ENCODE assay signal across 15 cellular contexts in the genomic region with DNA sequence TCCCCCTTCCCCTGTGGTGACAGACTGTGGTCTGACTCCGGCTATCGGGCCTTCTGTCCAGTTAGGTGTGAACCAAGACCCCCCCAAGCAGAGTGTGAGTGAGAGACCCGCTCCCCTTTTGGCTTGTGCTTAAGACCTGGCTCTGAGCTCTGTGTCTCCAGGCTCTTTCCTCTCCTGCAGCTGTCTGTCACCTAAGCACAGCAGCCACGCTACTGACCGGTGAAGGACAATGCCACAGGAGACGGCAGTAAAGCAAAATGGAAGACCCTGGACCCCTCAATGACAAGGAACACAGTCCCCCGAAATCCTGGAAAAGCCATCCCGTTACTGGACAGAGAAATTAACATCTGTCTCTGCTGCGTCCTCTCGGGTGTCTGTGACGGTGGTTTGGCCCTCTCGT. TPM values are rescaled to one million over a fixed set of nuclear protein-coding genes. Genes with fewer than 3 reads are reported as not detected.
DNase-seq lines count a peak whose midpoint lies in the region; ATAC-seq and TF ChIP-seq lines count a peak whose summit lies in the region.
"Had no signal": no experiment of that assay in that cellular context is flagged by ENCODE, and none has a peak within 500 bp of the region (broad histone marks: within the 10 kb centered on the region; RNA-seq: fewer than 3 reads in every experiment).

No MANE protein-coding gene starts in this region.

- peaks cover 29% of the 10 kb centered on the region for H3K36me3 Mint-ChIP-seq in activated CD4-positive, alpha-beta T cell treated with anti-CD3 and anti-CD28 coated beads for 36 hours (ENCODE audit: low read depth)
- H3K36me3 Mint-ChIP-seq in chondrocyte (ENCODE audit: low read depth) = no peaks in the 10 kb centered on the region
- H3K36me3 Mint-ChIP-seq in osteocyte (ENCODE audit: unreplicated experiment) = no peaks in the 10 kb centered on the region
- H3K36me3 Mint-ChIP-seq: naive thymus-derived CD8-positive, alpha-beta T cell had no signal

- peak overlapping the region; percentile 85 for H3K4me2 ChIP-seq in KMS-11

- H3K4me3 Mint-ChIP-seq in activated CD4-positive, alpha-beta T cell treated with anti-CD3 and anti-CD28 coated beads for 36 hours = peak overlapping the region; percentile 53
- no peak overlapping the region for H3K4me3 Mint-ChIP-seq in chondrocyte (ENCODE audit: unreplicated experiment)
- H3K4me3 Mint-ChIP-seq in osteocyte (ENCODE audit: unreplicated experiment) = no peak overlapping the region
- H3K4me3 Mint-ChIP-seq: naive thymus-derived CD8-positive, alpha-beta T cell had no signal

- H3K4me3 ChIP-seq in KMS-11 (IDR thresholded peaks at IDR 0.05; ENCODE audit: insufficient read depth, low read depth, low read length) = no peak overlapping the region

- DNase-seq in activated CD4-positive, alpha-beta T cell treated with anti-CD3 and anti-CD28 coated beads for 36 hours = no peak
- DNase-seq in activated CD4-positive, alpha-beta T cell treated with anti-CD3 and anti-CD28 coated beads for 1 hour = no peak
- no peak for DNase-seq in chondrocyte (ENCODE audit: low spot score)
- DNase-seq in osteocyte (ENCODE audit: extremely low spot score, unreplicated experiment) = no peak
- DNase-seq in SKM-1 treated with dmso at 0.1 percent for 144 hours (lab: John Stamatoyannopoulos, UW; ENCODE audit: unreplicated experiment) = no peak
- DNase-seq: brain microvascular endothelial cell; Caco-2; Kasumi-1; naive thymus-derived CD8-positive, alpha-beta T cell; NCI-H146; NCI-H526 treated with DMSO at 0.1 percent for 48 hours had no signal

- no peak for ATAC-seq in activated CD4-positive, alpha-beta T cell treated with anti-CD3 and anti-CD28 coated beads for 36 hours
- ATAC-seq in HG02840 (IDR thresholded peaks at IDR 0.05; ENCODE audit: low FRiP score, unreplicated experiment) (no peak), HG03432 (IDR thresholded peaks at IDR 0.05; ENCODE audit: unreplicated experiment) (no peak)
- ATAC-seq: naive thymus-derived CD8-positive, alpha-beta T cell had no signal

- H3K79me2 ChIP-seq in KMS-11 (ENCODE audit: insufficient read depth, low read depth) = peaks cover 85% of the 10 kb centered on the region

- H3K9ac ChIP-seq in KMS-11 = peak overlapping the region; percentile 84

- peak overlapping the region; percentile 94 for H3K27ac Mint-ChIP-seq in activated CD4-positive, alpha-beta T cell treated with anti-CD3 and anti-CD28 coated beads for 36 hours
- H3K27ac Mint-ChIP-seq in chondrocyte (ENCODE audit: unreplicated experiment) (peak overlapping the region; percentile 96), osteocyte (ENCODE audit: unreplicated experiment) (peak overlapping the region; percentile 88)

- no peaks in the 10 kb centered on the region; the same call in 1 of the 2 replicates for H3K36me3 ChIP-seq in KMS-11 (ENCODE audit: insufficient read depth)
- H3K36me3 ChIP-seq: brain microvascular endothelial cell had no signal

- POLR2A ChIA-PET in activated CD4-positive, alpha-beta T cell treated with anti-CD3 and anti-CD28 coated beads for 36 hours (lab: Charles Lee) = no interaction called here

- no peaks in the 10 kb centered on the region for H3K9me3 Mint-ChIP-seq in activated CD4-positive, alpha-beta T cell treated with anti-CD3 and anti-CD28 coated beads for 36 hours (ENCODE audit: low read depth)
- H3K9me3 Mint-ChIP-seq in chondrocyte (ENCODE audit: low read depth) = no peaks in the 10 kb centered on the region
- no peaks in the 10 kb centered on the region for H3K9me3 Mint-ChIP-seq in osteocyte (ENCODE audit: unreplicated experiment)
- H3K9me3 Mint-ChIP-seq: naive thymus-derived CD8-positive, alpha-beta T cell had no signal

- H3K27me3 ChIP-seq in KMS-11 (ENCODE audit: insufficient read depth, low read depth) = no peaks in the 10 kb centered on the region
- H3K27me3 ChIP-seq: brain microvascular endothelial cell had no signal

- intact Hi-C loops in activated CD4-positive, alpha-beta T cell treated with anti-CD3 and anti-CD28 coated beads for 36 hours (cut with DNase I, micrococcal nuclease) = loop anchor here in 1 of 2 experiments (2.0 kb wide), 2 partner anchors 71 to 601 kb away; no protein-coding TSS in a partner anchor

- no peak for TF ChIP-seq CTCF in KMS-11 (conservative IDR thresholded peaks at IDR 0.05; ENCODE audit: low read depth, low read length)
- TF ChIP-seq CTCF in chondrocyte (IDR thresholded peaks at IDR 0.05) = no peak
- no peak for TF ChIP-seq CTCF in osteocyte (IDR thresholded peaks at IDR 0.05)

- H3K4me1 Mint-ChIP-seq in activated CD4-positive, alpha-beta T cell treated with anti-CD3 and anti-CD28 coated beads for 36 hours = peaks cover 87% of the 10 kb centered on the region
- H3K4me1 Mint-ChIP-seq in chondrocyte (ENCODE audit: low read depth) = peaks cover 64% of the 10 kb centered on the region
- H3K4me1 Mint-ChIP-seq in osteocyte (ENCODE audit: unreplicated experiment) = peaks cover 71% of the 10 kb centered on the region

- H2AFZ ChIP-seq in KMS-11 (ENCODE audit: low read depth) = no peak overlapping the region

- peaks cover 91% of the 10 kb centered on the region for H3K4me1 ChIP-seq in KMS-11 (ENCODE audit: low read depth, poor library complexity, severe bottlenecking)
- H3K4me1 ChIP-seq: Caco-2 had no signal

- CTCF ChIA-PET in activated CD4-positive, alpha-beta T cell treated with anti-CD3 and anti-CD28 coated beads for 36 hours (lab: Charles Lee) = interaction anchor here (1.3 kb wide), 1 partner anchor 12 kb away, joined by 3 read pairs; no protein-coding TSS in a partner anchor

- no peaks in the 10 kb centered on the region for H4K20me1 ChIP-seq in KMS-11 (ENCODE audit: insufficient read depth)

- H3K27ac ChIP-seq in KMS-11 = peak overlapping the region; percentile 97
- H3K27ac ChIP-seq: HL-60 had no signal

- no peaks in the 10 kb centered on the region for H3K27me3 Mint-ChIP-seq in activated CD4-positive, alpha-beta T cell treated with anti-CD3 and anti-CD28 coated beads for 36 hours
- H3K27me3 Mint-ChIP-seq in chondrocyte (ENCODE audit: low read depth) = no peaks in the 10 kb centered on the region
- no peaks in the 10 kb centered on the region for H3K27me3 Mint-ChIP-seq in osteocyte (ENCODE audit: unreplicated experiment)
- H3K27me3 Mint-ChIP-seq: naive thymus-derived CD8-positive, alpha-beta T cell had no signal

RNA-seq across cellular contexts. Expression of gene CHSY1, which starts 53.8 kb away (rescaled TPM):
- 10 to 100 TPM; 31.5 to 36.1 TPM for total RNA-seq in activated CD4-positive, alpha-beta T cell treated with anti-CD3 and anti-CD28 coated beads for 36 hours
- 41.2 to 60.9 TPM (median 58.5 TPM) in 3 replicates for total RNA-seq in chondrocyte
- total RNA-seq in osteocyte = 39.7 and 41.1 TPM in 2 replicates
